ENCODE assay signal across 9 cellular contexts in genomic region chr2:234989183-234989701, GRCh38. TPM values are rescaled to one million over a fixed set of nuclear protein-coding genes. Genes with fewer than 3 reads are reported as not detected.
DNase-seq lines count a peak whose midpoint lies in the region; ATAC-seq and TF ChIP-seq lines count a peak whose summit lies in the region.
"Had no signal": no experiment of that assay in that cellular context is flagged by ENCODE, and none has a peak within 500 bp of the region (broad histone marks: within the 10 kb centered on the region; RNA-seq: fewer than 3 reads in every experiment).

No MANE protein-coding gene starts in this region.

- ATAC-seq in aorta (ENCODE audit: low FRiP score) = peak; percentile 82
- no peak for ATAC-seq in GM23338
- no peak for ATAC-seq in GM19351 (IDR thresholded peaks at IDR 0.05; ENCODE audit: unreplicated experiment)

- H3K4me1 ChIP-seq in endodermal cell (ENCODE audit: control insufficient read depth, insufficient read depth, low read length) = peaks cover 18% of the 10 kb centered on the region
- H3K4me1 ChIP-seq in aorta (ENCODE audit: control insufficient read depth in 1 of 2, insufficient read depth in 2 of 2, low read length in 2 of 2) = no peaks in the 10 kb centered on the region
- H3K4me1 ChIP-seq in GM23338 (ENCODE audit: insufficient read depth) = peaks cover 25% of the 10 kb centered on the region

- intact Hi-C loops in aorta (cut with DNase I) = loop anchor here in 1 of 2 donors (5.0 kb wide), 1 partner anchor 37 kb away; the partner anchor contains the start of gene SH3BP4

- WGBS in endodermal cell (ENCODE audit: insufficient coverage in 1 of 2, insufficient read length in 1 of 2), 2 experiments = 92 to 95% methylated on average over 9 to 13 of the region's 13 CpGs
- 0 to 3% methylated on average over 13 of the region's 13 CpGs for WGBS in aorta, 2 donors

- peaks cover 6% of the 10 kb centered on the region; the same call in 1 of the 2 replicates for H4K20me1 ChIP-seq in GM23338 (replicated peaks; ENCODE audit: insufficient read depth)

- no peak overlapping the region for H3K27ac ChIP-seq in endodermal cell (ENCODE audit: low read depth, low read length)
- peak overlapping the region in 1 of 2 donors; percentile 57 for H3K27ac ChIP-seq in aorta (ENCODE audit: low read depth in 1 of 2, low read length in 2 of 2)
- no peak overlapping the region for H3K27ac ChIP-seq in GM23338 (ENCODE audit: low read depth)

- H2AFZ ChIP-seq in GM23338 = no peak overlapping the region

- H3K9me3 Mint-ChIP-seq in endodermal cell = no peaks in the 10 kb centered on the region
- no peaks in the 10 kb centered on the region; the same call in 2 of the 3 replicates for H3K9me3 Mint-ChIP-seq in GM23338

- H3K27ac Mint-ChIP-seq in endodermal cell = peak overlapping the region; percentile 3
- no peak overlapping the region for H3K27ac Mint-ChIP-seq in GM23338

- H3K27me3 ChIP-seq in endodermal cell (ENCODE audit: control insufficient read depth, insufficient read depth, low read length, poor library complexity, severe bottlenecking) (no peaks in the 10 kb centered on the region), aorta (ENCODE audit: control insufficient read depth in 1 of 2, insufficient read depth in 2 of 2, low read length in 1 of 2) (no peaks in the 10 kb centered on the region), GM23338 (ENCODE audit: insufficient read depth) (no peaks in the 10 kb centered on the region)

- H3K36me3 Mint-ChIP-seq in endodermal cell (ENCODE audit: low read depth) (peaks cover 28% of the 10 kb centered on the region), GM23338 (ENCODE audit: low read depth) (peaks cover 20% of the 10 kb centered on the region; the same call in 2 of the 3 replicates)

- H3K9me3 ChIP-seq in endodermal cell (ENCODE audit: control insufficient read depth, low read length) = no peaks in the 10 kb centered on the region
- no peaks in the 10 kb centered on the region for H3K9me3 ChIP-seq in aorta (ENCODE audit: control insufficient read depth, low read length)

- peaks cover 12% of the 10 kb centered on the region; the same call in 1 of the 2 replicates for H3K9me2 ChIP-seq in GM23338 (ENCODE audit: insufficient read depth)

- no peak overlapping the region for H3K9ac ChIP-seq in endodermal cell (ENCODE audit: extremely low read depth, low read length, poor library complexity, severe bottlenecking)

- H3K4me3 ChIP-seq in endodermal cell (ENCODE audit: low read length) (no peak overlapping the region), aorta (ENCODE audit: low read length in 2 of 2) (no peak overlapping the region), GM23338 (no peak overlapping the region)

- TF ChIP-seq CTCF in endodermal cell (conservative IDR thresholded peaks at IDR 0.05) (no peak), GM23338 (conservative IDR thresholded peaks at IDR 0.05; ENCODE audit: low read depth in 2 of 2) (no peak)

- H3K4me1 Mint-ChIP-seq in endodermal cell (peaks cover 35% of the 10 kb centered on the region), GM23338 (peaks cover 17% of the 10 kb centered on the region)

- H3F3A ChIP-seq in GM23338 (replicated peaks; ENCODE audit: low read depth) = no peaks in the 10 kb centered on the region

- H3K4me2 ChIP-seq in GM23338 = no peak overlapping the region

- H3K79me2 ChIP-seq in GM23338 (replicated peaks; ENCODE audit: insufficient read depth) = peaks cover 95% of the 10 kb centered on the region

- peak; percentile 45 for DNase-seq in NCI-H345 (lab: John Stamatoyannopoulos, UW)
- no peak for DNase-seq in NCI-H345 treated with DMSO at 0.1 percent for 48 hours (lab: John Stamatoyannopoulos, UW; ENCODE audit: unreplicated experiment)
- DNase-seq in endodermal cell = no peak
- peak; percentile 70 for DNase-seq in midbrain (lab: John Stamatoyannopoulos, UW)
- peak; percentile 95 to 97 for DNase-seq in aorta
- no peak for DNase-seq in GM23338 (ENCODE audit: low spot score)
- no peak for DNase-seq in T-helper 1 cell
- DNase-seq: 8988T had no signal

- peaks cover 22% of the 10 kb centered on the region for H3K36me3 ChIP-seq in endodermal cell (ENCODE audit: control insufficient read depth, insufficient read depth, low read length)
- no peaks in the 10 kb centered on the region for H3K36me3 ChIP-seq in aorta (ENCODE audit: control insufficient read depth in 1 of 2, insufficient read depth in 2 of 2, low read length in 1 of 2)
- no peaks in the 10 kb centered on the region for H3K36me3 ChIP-seq in GM23338 (ENCODE audit: insufficient read depth)

- H3K27me3 Mint-ChIP-seq in endodermal cell (ENCODE audit: insufficient read depth) (no peaks in the 10 kb centered on the region), GM23338 (ENCODE audit: insufficient read depth, low read depth, poor library complexity) (peaks cover 11% of the 10 kb centered on the region)

- no peak overlapping the region for H3K4me3 Mint-ChIP-seq in endodermal cell
- H3K4me3 Mint-ChIP-seq in GM23338 = no peak overlapping the region

TF ChIP-seq in GM23338, 12 proteins besides CTCF, POLR2A, EP300 and RAD21 (continues in another document):
- no peak for TF ChIP-seq ZNF462 (CRISPR knock-in tag; IDR thresholded peaks at IDR 0.05)

RNA-seq across cellular contexts. Expression of gene SH3BP4, which starts 37.4 kb away (rescaled TPM):
- total RNA-seq in endodermal cell (10 to 100 TPM; 49.1 to 53.4 TPM), aorta (10 to 100 TPM; 27.6 to 32.2 TPM)
- polyA plus RNA-seq in endodermal cell (2013, experiment 1 of 2) = 77.6 TPM
- polyA plus RNA-seq in endodermal cell (2013, experiment 2 of 2) = 78.9 TPM
- polyA plus RNA-seq in aorta (1 to 10 TPM; 4.5 to 5.1 TPM), GM23338 (2016; fragmentation: Nextera tagmentation; extraction: Ambion mirVana) (15.1 and 15.6 TPM in 2 replicates)
- 50.9 and 57.6 TPM in 2 replicates for total RNA-seq in GM23338 (2014; rRNA removed; shearing (Covaris generic))

Comparison
In these comparisons a context has a peak if more than half of its experiments do, and no peak if none do; other contexts are left out.
1. DNase-seq: peak in NCI-H345 (single experiment), midbrain (single experiment) and aorta (2 of 2); none in NCI-H345 treated with DMSO at 0.1 percent for 48 hours (single experiment), endodermal cell (single experiment), GM23338 (single experiment) and T-helper 1 cell (0 of 5).